ENCODE assay signal across 10 cellular contexts in the genomic region with DNA sequence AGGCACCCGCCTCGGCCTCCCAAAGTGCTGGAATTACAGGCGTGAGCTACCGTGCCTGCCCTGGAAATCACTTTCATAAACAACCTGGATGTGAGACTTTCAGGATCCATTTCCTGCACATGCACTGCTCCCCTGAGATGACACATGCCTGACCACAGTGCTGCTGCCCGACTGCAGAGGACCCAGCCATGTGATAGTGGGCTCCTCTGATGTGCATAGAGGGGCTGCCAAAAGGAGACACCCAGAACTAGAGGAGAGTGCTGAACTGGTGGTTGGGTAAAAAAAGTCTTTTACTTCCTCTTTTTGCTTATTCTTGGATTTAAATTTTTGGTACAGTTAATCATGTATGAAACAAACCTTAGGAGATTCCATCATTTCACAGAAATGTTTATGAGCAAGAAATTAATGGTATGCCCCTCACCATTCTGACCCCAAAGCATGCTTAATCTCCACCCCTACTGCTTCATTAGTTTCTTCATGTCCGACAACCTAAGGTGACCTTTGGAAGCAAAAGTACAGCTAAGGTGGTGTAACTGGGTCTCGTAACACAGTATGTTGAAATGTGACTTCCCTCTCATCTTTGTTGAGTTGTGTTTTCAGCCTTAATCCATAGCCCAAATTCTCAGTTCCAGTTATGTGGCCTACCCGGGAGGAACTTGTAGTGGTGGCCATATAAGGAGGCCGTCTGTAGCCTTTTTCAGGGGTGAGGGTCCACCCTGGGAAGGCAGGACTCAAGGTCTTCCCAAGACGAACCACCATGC.
DNase-seq lines count a peak whose midpoint lies in the region; ATAC-seq and TF ChIP-seq lines count a peak whose summit lies in the region.
"Had no signal": no experiment of that assay in that cellular context is flagged by ENCODE, and none has a peak within 500 bp of the region (broad histone marks: within the 10 kb centered on the region; RNA-seq: fewer than 3 reads in every experiment).

No MANE protein-coding gene starts in this region.

- H3K27me3 Mint-ChIP-seq in activated naive CD8-positive, alpha-beta T cell treated with anti-CD3 and anti-CD28 coated beads, Interleukin-2, amount 50 U/mL, for 24 hours, result no peaks in the 10 kb centered on the region
- H3K27me3 Mint-ChIP-seq: type B pancreatic cell had no signal

- H2BK120ac ChIP-seq in mesenchymal stem cell (ENCODE audit: low read depth, low read length), result no peak overlapping the region

- H4K91ac ChIP-seq in mesenchymal stem cell (ENCODE audit: low read length), result peak overlapping the region; percentile 53

- H3K27ac Mint-ChIP-seq in activated naive CD8-positive, alpha-beta T cell treated with anti-CD3 and anti-CD28 coated beads, Interleukin-2, amount 50 U/mL, for 24 hours, result peak overlapping the region; percentile 15
- H3K27ac Mint-ChIP-seq: type B pancreatic cell had no signal

- no peak overlapping the region for H3K4me2 ChIP-seq in mesenchymal stem cell (ENCODE audit: low read length, poor library complexity, severe bottlenecking)

- peak overlapping the region in 1 of 2 experiments; percentile 57 for H3K14ac ChIP-seq in mesenchymal stem cell (ENCODE audit: low read length in 2 of 2)

- H3K4me1 ChIP-seq in mesenchymal stem cell (ENCODE audit: control insufficient read depth, insufficient read depth, low read depth, low read length) (peaks cover 4% of the 10 kb centered on the region), uterus (peaks cover 0 to 6% of the 10 kb centered on the region in 2 donors)

- H3K4me3 Mint-ChIP-seq in activated naive CD8-positive, alpha-beta T cell treated with anti-CD3 and anti-CD28 coated beads, Interleukin-2, amount 50 U/mL, for 24 hours, result no peak overlapping the region
- H3K4me3 Mint-ChIP-seq: type B pancreatic cell had no signal

- H3K23ac ChIP-seq in mesenchymal stem cell (ENCODE audit: low read length in 2 of 2), result no peak overlapping the region

- H2BK5ac ChIP-seq in mesenchymal stem cell (ENCODE audit: low read depth, low read length, poor library complexity, severe bottlenecking), result no peak overlapping the region

- no peak for TF ChIP-seq POLR2A in uterus (IDR thresholded peaks at IDR 0.05)

- ATAC-seq in Right ventricle myocardium superior (ENCODE audit: poor library complexity) (peak; percentile 42), Right ventricle myocardium inferior (no peak), GM21360 (IDR thresholded peaks at IDR 0.05; ENCODE audit: unreplicated experiment) (no peak)
- ATAC-seq in activated naive CD8-positive, alpha-beta T cell treated with anti-CD3 and anti-CD28 coated beads, Interleukin-2, amount 50 U/mL, for 24 hours, result no peak

- H3K18ac ChIP-seq in mesenchymal stem cell (ENCODE audit: low read depth in 1 of 2, low read length in 2 of 2), result peak overlapping the region in 1 of 2 experiments; percentile 28

- no peak overlapping the region for H3K4ac ChIP-seq in mesenchymal stem cell (ENCODE audit: low read depth in 1 of 2, low read length in 2 of 2)

- H3K9me3 ChIP-seq in mesenchymal stem cell (ENCODE audit: control insufficient read depth, low read length), result no peaks in the 10 kb centered on the region
- no peaks in the 10 kb centered on the region for H3K9me3 ChIP-seq in uterus

- DNase-seq in Right ventricle myocardium superior, result no peak
- DNase-seq in Right ventricle myocardium inferior (ENCODE audit: missing footprints), result no peak
- no peak for DNase-seq in activated naive CD8-positive, alpha-beta T cell treated with anti-CD3 and anti-CD28 coated beads, Interleukin-2, amount 50 U/mL, for 24 hours
- peak; percentile 45 for DNase-seq in mesenchymal stem cell
- no peak for DNase-seq in uterus
- DNase-seq in SW 1271 (lab: John Stamatoyannopoulos, UW), result no peak
- no peak for DNase-seq in DMS53 treated with DMSO at 0.1 percent for 48 hours (lab: John Stamatoyannopoulos, UW; ENCODE audit: unreplicated experiment)
- DNase-seq: NCI-H146 had no signal

- H3K36me3 ChIP-seq in mesenchymal stem cell (ENCODE audit: control insufficient read depth in 1 of 2, insufficient read depth in 2 of 2, low read depth in 1 of 2, low read length in 2 of 2) (peaks cover 25 to 26% of the 10 kb centered on the region in 2 experiments), uterus (no peaks in the 10 kb centered on the region)

- no peak overlapping the region for H2AK5ac ChIP-seq in mesenchymal stem cell (ENCODE audit: low read length, severe bottlenecking)

- whole genome bisulfite sequencing in mesenchymal stem cell, result 84% methylated on average over 10 of the region's 10 CpGs

- H2BK15ac ChIP-seq in mesenchymal stem cell (ENCODE audit: low read depth, poor library complexity, severe bottlenecking), result no peak overlapping the region

- TF ChIP-seq CTCF in uterus (IDR thresholded peaks at IDR 0.05), result no peak

- H3K27ac ChIP-seq in mesenchymal stem cell (ENCODE audit: low read length, poor library complexity, severe bottlenecking) (no peak overlapping the region), uterus (peak overlapping the region; percentile 50 to 63)

- peaks cover 19% of the 10 kb centered on the region for H3K4me1 Mint-ChIP-seq in activated naive CD8-positive, alpha-beta T cell treated with anti-CD3 and anti-CD28 coated beads, Interleukin-2, amount 50 U/mL, for 24 hours

- no peak overlapping the region for H4K8ac ChIP-seq in mesenchymal stem cell (ENCODE audit: low read length)

- H2BK12ac ChIP-seq in mesenchymal stem cell (ENCODE audit: low read length in 2 of 2), result no peak overlapping the region

- no peak overlapping the region for H3K4me3 ChIP-seq in mesenchymal stem cell (ENCODE audit: insufficient read depth in 1 of 2, low read depth in 1 of 2, low read length in 2 of 2)
- no peak overlapping the region for H3K4me3 ChIP-seq in uterus

- H3K9ac ChIP-seq in mesenchymal stem cell (ENCODE audit: low read length), result no peak overlapping the region

- intact Hi-C loops in Right ventricle myocardium superior (cut with DNase I) (no loop called here), Right ventricle myocardium inferior (cut with DNase I) (no loop called here), uterus (cut with DNase I; ENCODE audit: low total_unique reads) (loop anchor here (10.0 kb wide), 1 partner anchor 176 kb away; no protein-coding TSS in a partner anchor)

- H3K27me3 ChIP-seq in mesenchymal stem cell (ENCODE audit: control insufficient read depth in 1 of 2, insufficient read depth in 1 of 2, low read length in 2 of 2) (no peaks in the 10 kb centered on the region), uterus (no peaks in the 10 kb centered on the region)

- peaks cover 39% of the 10 kb centered on the region for H3K79me1 ChIP-seq in mesenchymal stem cell (replicated peaks; ENCODE audit: low read length, poor library complexity, severe bottlenecking)

- no peaks in the 10 kb centered on the region for H3K9me3 Mint-ChIP-seq in activated naive CD8-positive, alpha-beta T cell treated with anti-CD3 and anti-CD28 coated beads, Interleukin-2, amount 50 U/mL, for 24 hours
- H3K9me3 Mint-ChIP-seq: type B pancreatic cell had no signal

- H3K36me3 Mint-ChIP-seq in activated naive CD8-positive, alpha-beta T cell treated with anti-CD3 and anti-CD28 coated beads, Interleukin-2, amount 50 U/mL, for 24 hours (ENCODE audit: low read depth), result peaks cover 14% of the 10 kb centered on the region
- H3K36me3 Mint-ChIP-seq: type B pancreatic cell had no signal

- no peak overlapping the region for H2AFZ ChIP-seq in mesenchymal stem cell (ENCODE audit: low read depth, low read length)
